21 cellular contexts compared by ENCODE assay signal in genomic region chr17:19986941-19987714, GRCh38. TPM values are rescaled to one million over a fixed set of nuclear protein-coding genes. Genes with fewer than 3 reads are reported as not detected.
DNase-seq lines count a peak whose midpoint lies in the region; ATAC-seq and TF ChIP-seq lines count a peak whose summit lies in the region.
"Had no signal": no experiment of that assay in that cellular context is flagged by ENCODE, and none has a peak within 500 bp of the region (broad histone marks: within the 10 kb centered on the region; RNA-seq: fewer than 3 reads in every experiment).

No MANE protein-coding gene starts in this region.

- peak overlapping the region; percentile 52; the same call in 1 of the 2 replicates for H2AK5ac ChIP-seq in IMR-90 (ENCODE audit: low read depth, low read length)

- H3K9me1 ChIP-seq in IMR-90 (ENCODE audit: insufficient read depth, low read length): no peaks in the 10 kb centered on the region

- H2BK120ac ChIP-seq in IMR-90 (ENCODE audit: low read depth, low read length): peak overlapping the region; percentile 82

- no peaks in the 10 kb centered on the region for H3K27me3 Mint-ChIP-seq in Caco-2 (ENCODE audit: insufficient read depth, unreplicated experiment)
- H3K27me3 Mint-ChIP-seq: activated CD8-positive, alpha-beta T cell treated with anti-CD3 and anti-CD28 coated beads for 36 hours had no signal

- dilution Hi-C loops in IMR-90 (cut with HindIII; ENCODE audit: low sequenced_read_pairs, unreplicated experiment): no loop called here

- H4K91ac ChIP-seq in IMR-90 (ENCODE audit: insufficient read depth, low read depth, low read length): peak overlapping the region; percentile 66

- POLR2A ChIA-PET in Caco-2 (lab: Charles Lee): no interaction called here
- POLR2A ChIA-PET in IMR-90 (lab: Charles Lee; ENCODE audit: unreplicated experiment): no interaction called here

- peaks cover 11% of the 10 kb centered on the region; the same call in 1 of the 2 replicates for H3K4me1 ChIP-seq in Caco-2
- peaks cover 3% of the 10 kb centered on the region for H3K4me1 ChIP-seq in IMR-90 (ENCODE audit: control insufficient read depth, insufficient read depth, low read length)
- H3K4me1 ChIP-seq in ectodermal cell (ENCODE audit: control insufficient read depth, insufficient read depth, low read length): peaks cover 13% of the 10 kb centered on the region
- H3K4me1 ChIP-seq: colonic mucosa, heart right ventricle had no signal

- no peaks in the 10 kb centered on the region for H3K27me3 ChIP-seq in Caco-2 (replicated peaks; ENCODE audit: control insufficient read depth, insufficient read depth, low read length)
- H3K27me3 ChIP-seq in IMR-90 (ENCODE audit: control insufficient read depth, insufficient read depth, low read length): no peaks in the 10 kb centered on the region
- H3K27me3 ChIP-seq in ectodermal cell (ENCODE audit: control insufficient read depth, insufficient read depth, low read length, poor library complexity, severe bottlenecking): no peaks in the 10 kb centered on the region
- H3K27me3 ChIP-seq: colonic mucosa had no signal

- H3K27ac ChIP-seq in IMR-90 (ENCODE audit: insufficient read depth, low read length) (no peak overlapping the region), ectodermal cell (ENCODE audit: insufficient read depth, low read depth, low read length, poor library complexity, severe bottlenecking) (peak overlapping the region; percentile 21), caudate nucleus (ENCODE audit: low read depth, low read length) (no peak overlapping the region)
- H3K27ac ChIP-seq: colonic mucosa, heart right ventricle, spleen had no signal

- WGBS in IMR-90 (ENCODE audit: extremely low coverage in 2 of 2, insufficient read length in 1 of 2), 2 experiments: no CpG with 5 or more reads among the region's 11 CpGs
- WGBS in ectodermal cell, 2 experiments: 74 to 75% methylated on average over 11 of the region's 11 CpGs

- no peak for TF ChIP-seq RAD21 in IMR-90 (IDR thresholded peaks at IDR 0.05; ENCODE audit: low read length)

- H3K4me1 Mint-ChIP-seq in Caco-2 (ENCODE audit: low read depth, unreplicated experiment): peaks cover 7% of the 10 kb centered on the region
- H3K4me1 Mint-ChIP-seq: activated B cell treated with CpG ODN at 0.5 μM for 24 hours; activated naive CD8-positive, alpha-beta T cell treated with anti-CD3 and anti-CD28 coated beads for 36 hours; CD14-positive monocyte had no signal

- H3K9me3 Mint-ChIP-seq in Caco-2 (ENCODE audit: unreplicated experiment): no peaks in the 10 kb centered on the region
- H3K9me3 Mint-ChIP-seq: activated B cell treated with CpG ODN at 0.5 μM for 24 hours; activated CD8-positive, alpha-beta T cell treated with anti-CD3 and anti-CD28 coated beads for 36 hours; activated naive CD8-positive, alpha-beta T cell treated with anti-CD3 and anti-CD28 coated beads for 36 hours; CD14-positive monocyte; natural killer cell treated with Interleukin-12 subunit alpha and Interleukin-12 subunit beta and Interleukin-15 and Interleukin-18, amount 100 ng/mL, for 72 hours had no signal

- no peak overlapping the region for H3K23ac ChIP-seq in IMR-90 (ENCODE audit: low read depth, low read length)

- H3K36me3 Mint-ChIP-seq in Caco-2 (ENCODE audit: insufficient read depth, unreplicated experiment): no peaks in the 10 kb centered on the region
- H3K36me3 Mint-ChIP-seq: activated naive CD8-positive, alpha-beta T cell treated with anti-CD3 and anti-CD28 coated beads for 36 hours; CD14-positive monocyte; natural killer cell treated with Interleukin-12 subunit alpha and Interleukin-12 subunit beta and Interleukin-15 and Interleukin-18, amount 100 ng/mL, for 72 hours had no signal

- H3K4me3 ChIP-seq in Caco-2 (ENCODE audit: low read depth, low read length) (no peak overlapping the region), IMR-90 (ENCODE audit: insufficient read depth, low read depth, low read length) (no peak overlapping the region), ectodermal cell (ENCODE audit: insufficient read depth, low read depth, low read length) (no peak overlapping the region)
- H3K4me3 ChIP-seq: colonic mucosa, heart right ventricle, spleen had no signal

- no peak overlapping the region for H2BK5ac ChIP-seq in IMR-90 (ENCODE audit: low read depth, low read length, poor library complexity, severe bottlenecking)

- no peak overlapping the region; the same call in 2 of the 3 replicates for H2BK15ac ChIP-seq in IMR-90 (ENCODE audit: low read depth, low read length)

- peak; percentile 11 to 58 for DNase-seq in Caco-2
- no peak for DNase-seq in IMR-90
- peak; percentile 2 for DNase-seq in myocyte (ENCODE audit: low read depth)
- no peak for DNase-seq in HK-2 (ENCODE audit: unreplicated experiment)
- no peak for DNase-seq in NCI-H1694 (lab: John Stamatoyannopoulos, UW)
- DNase-seq in MV-4-11 (lab: John Stamatoyannopoulos, UW): no peak
- no peak for DNase-seq in caudate nucleus (lab: John Stamatoyannopoulos, UW)
- DNase-seq: activated B cell treated with CpG ODN at 0.5 μM for 24 hours; activated CD8-positive, alpha-beta T cell treated with anti-CD3 and anti-CD28 coated beads for 36 hours; activated naive CD8-positive, alpha-beta T cell treated with anti-CD3 and anti-CD28 coated beads for 36 hours; colonic mucosa; DMS153; heart right ventricle; KG1; NCI-H1092 treated with DMSO at 0.1 percent for 48 hours; NCI-H510A; SHP77 treated with DMSO at 0.1 percent for 48 hours; spleen had no signal

- CTCF ChIA-PET in Caco-2 (lab: Charles Lee) (no interaction called here), IMR-90 (lab: Yijun Ruan, JAX) (no interaction called here)

- no peak overlapping the region for H3K4me3 Mint-ChIP-seq in Caco-2 (ENCODE audit: unreplicated experiment)
- H3K4me3 Mint-ChIP-seq: activated B cell treated with CpG ODN at 0.5 μM for 24 hours; activated CD8-positive, alpha-beta T cell treated with anti-CD3 and anti-CD28 coated beads for 36 hours; activated naive CD8-positive, alpha-beta T cell treated with anti-CD3 and anti-CD28 coated beads for 36 hours; CD14-positive monocyte; natural killer cell treated with Interleukin-12 subunit alpha and Interleukin-12 subunit beta and Interleukin-15 and Interleukin-18, amount 100 ng/mL, for 72 hours had no signal

- H3K79me1 ChIP-seq in IMR-90 (ENCODE audit: low read depth in 1 of 2, low read length in 2 of 2): no peaks in the 10 kb centered on the region

- no peak overlapping the region for H3K9ac ChIP-seq in IMR-90 (ENCODE audit: low read depth, low read length)

- H3K36me3 ChIP-seq in Caco-2 (ENCODE audit: control insufficient read depth, insufficient read depth, low read length) (no peaks in the 10 kb centered on the region), IMR-90 (ENCODE audit: control insufficient read depth, insufficient read depth, low read length) (no peaks in the 10 kb centered on the region), ectodermal cell (ENCODE audit: control insufficient read depth, insufficient read depth, low read length) (no peaks in the 10 kb centered on the region)
- H3K36me3 ChIP-seq: colonic mucosa, heart right ventricle, spleen had no signal

- H3K27ac Mint-ChIP-seq in Caco-2 (ENCODE audit: unreplicated experiment): peak overlapping the region; percentile 63
- H3K27ac Mint-ChIP-seq: activated B cell treated with CpG ODN at 0.5 μM for 24 hours; activated CD8-positive, alpha-beta T cell treated with anti-CD3 and anti-CD28 coated beads for 36 hours; activated naive CD8-positive, alpha-beta T cell treated with anti-CD3 and anti-CD28 coated beads for 36 hours; natural killer cell treated with Interleukin-12 subunit alpha and Interleukin-12 subunit beta and Interleukin-15 and Interleukin-18, amount 100 ng/mL, for 72 hours had no signal

- H2BK20ac ChIP-seq in IMR-90 (ENCODE audit: low read depth, low read length): no peak overlapping the region; the same call in 1 of the 2 replicates

- in situ Hi-C loops in IMR-90 (cut with MboI; ENCODE audit: low sequenced_read_pairs): no loop called here

- BruUV-seq in Caco-2 (replicated peaks; lab: Mats Ljungman, UMichigan) (no TSS peak), IMR-90 (replicated peaks; lab: Mats Ljungman, UMichigan) (no TSS peak)

- H3K18ac ChIP-seq in IMR-90 (ENCODE audit: low read depth, low read length): peak overlapping the region; percentile 93

- no peaks in the 10 kb centered on the region for H4K20me1 ChIP-seq in IMR-90 (ENCODE audit: insufficient read depth, low read length)

- H4K8ac ChIP-seq in IMR-90 (ENCODE audit: low read depth in 2 of 2, low read length in 2 of 2): peak overlapping the region in 1 of 2 experiments; percentile 68; a peak in 2 of 4 replicates

- ATAC-seq in IMR-90 (ENCODE audit: low read depth): peak; percentile 14; the same call in 1 of the 2 replicates
- ATAC-seq: activated CD8-positive, alpha-beta T cell treated with anti-CD3 and anti-CD28 coated beads for 36 hours; heart right ventricle; natural killer cell treated with Interleukin-12 subunit alpha and Interleukin-12 subunit beta and Interleukin-15 and Interleukin-18, amount 100 ng/mL, for 72 hours had no signal

- intact Hi-C loops in Caco-2 (cut with micrococcal nuclease; ENCODE audit: unreplicated experiment) (no loop called here), IMR-90 (cut with micrococcal nuclease) (no loop called here)

- H3K14ac ChIP-seq in IMR-90 (replicated peaks; ENCODE audit: low read depth, low read length): no peak overlapping the region; the same call in 1 of the 2 replicates

- H2AFZ ChIP-seq in IMR-90 (replicated peaks; ENCODE audit: low read length, poor library complexity): peak overlapping the region; percentile 69

- H3K56ac ChIP-seq in IMR-90 (ENCODE audit: extremely low read depth, insufficient read depth, low read length): peak overlapping the region; percentile 15; the same call in 1 of the 2 replicates

- peak overlapping the region; percentile 20; the same call in 1 of the 2 replicates for H3K4ac ChIP-seq in IMR-90 (ENCODE audit: low read depth, low read length)

- TF ChIP-seq CTCF in Caco-2 (IDR thresholded peaks at IDR 0.05; ENCODE audit: insufficient read depth in 1 of 2, low read depth in 1 of 2, low read length in 1 of 2, severe bottlenecking in 1 of 2, unreplicated experiment in 1 of 2) (no peak), IMR-90 (conservative IDR thresholded peaks at IDR 0.05; ENCODE audit: low read depth, low read length) (no peak)

- H4K5ac ChIP-seq in IMR-90 (ENCODE audit: low read depth, low read length): peak overlapping the region; percentile 87

- no peak for TF ChIP-seq POLR2A in IMR-90 (IDR thresholded peaks at IDR 0.05; ENCODE audit: low read depth, low read length)

- H2AK9ac ChIP-seq in IMR-90 (replicated peaks; ENCODE audit: low read depth, low read length, poor library complexity): peak overlapping the region; percentile 58

- H3K9me3 ChIP-seq in Caco-2 (no peaks in the 10 kb centered on the region), IMR-90 (ENCODE audit: control insufficient read depth, insufficient read depth, low read length) (no peaks in the 10 kb centered on the region), ectodermal cell (ENCODE audit: control insufficient read depth, low read length) (no peaks in the 10 kb centered on the region)
- H3K9me3 ChIP-seq: colonic mucosa, heart right ventricle, spleen had no signal

- H3K4me2 ChIP-seq in IMR-90 (ENCODE audit: low read depth, low read length): no peak overlapping the region

RNA-seq across cellular contexts. Expression of gene AKAP10, which starts 9.5 kb away (rescaled TPM):
- total RNA-seq in Caco-2 (2022) (39.9 and 41.2 TPM in 2 replicates), IMR-90 (2012; rRNA removed) (18.3 and 18.6 TPM in 2 replicates), myocyte (19.0 and 23.0 TPM in 2 replicates)
- polyA plus RNA-seq in IMR-90 (2012; rRNA removed): 11.1 and 12.7 TPM in 2 replicates
- polyA plus RNA-seq in IMR-90 (2012; cell fraction: cytosol; rRNA removed): 3.5 and 5.1 TPM in 2 replicates
- polyA plus RNA-seq in IMR-90 (2012; cell fraction: nucleus; rRNA removed; ENCODE audit: low replicate concordance): 4.9 and 33.9 TPM in 2 replicates
- polyA plus RNA-seq in ectodermal cell (2013, experiment 1 of 4): 25.7 TPM
- 27.3 TPM for polyA plus RNA-seq in ectodermal cell (2013, experiment 2 of 4)
- polyA plus RNA-seq in ectodermal cell (2013, experiment 3 of 4): 19.8 TPM
- polyA plus RNA-seq in ectodermal cell (2013, experiment 4 of 4): 24.6 TPM
- polyA plus RNA-seq in myocyte (2012): 12.8 TPM

RNA-seq across cellular contexts. Expression of gene SPECC1, which starts 22.0 kb away (rescaled TPM):
- total RNA-seq in Caco-2 (2022): 111 and 123 TPM in 2 replicates
- 26.2 and 35.3 TPM in 2 replicates for total RNA-seq in IMR-90 (2012; rRNA removed)
- 15.4 and 16.9 TPM in 2 replicates for polyA plus RNA-seq in IMR-90 (2012; rRNA removed)
- polyA plus RNA-seq in IMR-90 (2012; cell fraction: cytosol; rRNA removed): 6.3 and 8.2 TPM in 2 replicates
- 9.2 and 18.9 TPM in 2 replicates for polyA plus RNA-seq in IMR-90 (2012; cell fraction: nucleus; rRNA removed; ENCODE audit: low replicate concordance)
- polyA plus RNA-seq in ectodermal cell (2013, experiment 1 of 4): 52.4 TPM
- polyA plus RNA-seq in ectodermal cell (2013, experiment 2 of 4): 45.5 TPM
- polyA plus RNA-seq in ectodermal cell (2013, experiment 3 of 4): 40.8 TPM
- 42.1 TPM for polyA plus RNA-seq in ectodermal cell (2013, experiment 4 of 4)
- total RNA-seq in myocyte: 47.0 and 51.7 TPM in 2 replicates
- polyA plus RNA-seq in myocyte (2012): 63.1 TPM

Comparison
In these comparisons a context has a peak if more than half of its experiments do, and no peak if none do; other contexts are left out.
1. DNase-seq: peak in Caco-2 (2 of 2) and myocyte (single experiment); none in IMR-90 (single experiment), HK-2 (single experiment), NCI-H1694 (single experiment), MV-4-11 (single experiment) and caudate nucleus (0 of 61).